ENCODE assay signal across 1 cellular context in the genomic region with DNA sequence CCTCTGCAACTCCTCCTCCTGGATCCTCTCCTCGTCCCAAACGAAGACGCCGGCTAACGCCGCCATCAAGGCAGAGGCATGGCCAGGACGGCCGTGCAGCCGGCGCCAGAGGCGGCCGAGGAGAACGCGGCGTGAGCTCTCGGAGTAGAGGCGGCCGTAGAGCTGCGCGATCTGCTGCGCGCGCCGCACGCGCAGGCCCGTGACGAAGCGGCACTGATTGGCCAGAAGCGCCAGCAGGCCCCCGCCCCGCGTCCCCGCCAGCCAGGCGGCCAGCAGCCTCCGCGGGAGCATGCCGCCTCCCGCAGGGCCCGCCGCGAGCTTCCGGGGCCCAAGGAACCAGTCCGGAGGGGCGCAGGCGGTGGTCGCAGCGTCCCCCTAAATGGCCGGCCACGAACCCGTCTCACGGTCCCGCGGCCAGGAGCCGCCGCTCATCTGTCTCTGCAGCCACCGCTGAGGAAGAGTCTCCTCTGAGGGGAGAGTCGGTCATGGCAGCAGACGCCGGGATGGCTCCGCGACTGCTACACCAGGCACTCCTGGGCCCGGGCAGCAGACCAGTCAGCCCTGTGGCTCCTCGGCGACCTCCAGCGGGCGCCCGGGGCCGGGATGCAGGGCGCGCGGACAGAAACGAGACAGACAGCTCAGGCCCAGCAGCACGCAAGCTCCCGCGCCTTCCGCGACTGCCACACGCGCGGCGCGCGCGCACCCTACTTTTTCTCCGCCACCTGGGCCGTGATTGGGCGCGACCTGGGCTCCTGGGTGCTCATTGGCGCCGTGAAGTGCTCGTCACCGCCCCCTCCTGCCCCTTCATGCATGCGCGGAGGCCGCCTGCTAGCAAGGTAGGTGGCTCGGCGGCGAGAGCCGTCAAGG.
TF ChIP-seq lines count a peak whose summit lies in the region.

A gene with protein sequence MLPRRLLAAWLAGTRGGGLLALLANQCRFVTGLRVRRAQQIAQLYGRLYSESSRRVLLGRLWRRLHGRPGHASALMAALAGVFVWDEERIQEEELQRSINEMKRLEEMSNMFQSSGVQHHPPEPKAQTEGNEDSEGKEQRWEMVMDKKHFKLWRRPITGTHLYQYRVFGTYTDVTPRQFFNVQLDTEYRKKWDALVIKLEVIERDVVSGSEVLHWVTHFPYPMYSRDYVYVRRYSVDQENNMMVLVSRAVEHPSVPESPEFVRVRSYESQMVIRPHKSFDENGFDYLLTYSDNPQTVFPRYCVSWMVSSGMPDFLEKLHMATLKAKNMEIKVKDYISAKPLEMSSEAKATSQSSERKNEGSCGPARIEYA (minus strand): TSS at position 684 of the 867 bp plus-strand sequence. CDS start 393 bp downstream, at position 291.

TF ChIP-seq in K562, 482 proteins besides CTCF, POLR2A, EP300 and RAD21 (continued from another document and continues in another):
- no peak for TF ChIP-seq PTBP1 (IDR thresholded peaks at IDR 0.05; ENCODE audit: low read depth, low read length)
- TF ChIP-seq, protein P1, sequence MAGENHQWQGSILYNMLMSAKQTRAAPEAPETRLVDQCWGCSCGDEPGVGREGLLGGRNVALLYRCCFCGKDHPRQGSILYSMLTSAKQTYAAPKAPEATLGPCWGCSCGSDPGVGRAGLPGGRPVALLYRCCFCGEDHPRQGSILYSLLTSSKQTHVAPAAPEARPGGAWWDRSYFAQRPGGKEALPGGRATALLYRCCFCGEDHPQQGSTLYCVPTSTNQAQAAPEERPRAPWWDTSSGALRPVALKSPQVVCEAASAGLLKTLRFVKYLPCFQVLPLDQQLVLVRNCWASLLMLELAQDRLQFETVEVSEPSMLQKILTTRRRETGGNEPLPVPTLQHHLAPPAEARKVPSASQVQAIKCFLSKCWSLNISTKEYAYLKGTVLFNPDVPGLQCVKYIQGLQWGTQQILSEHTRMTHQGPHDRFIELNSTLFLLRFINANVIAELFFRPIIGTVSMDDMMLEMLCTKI (IDR thresholded peaks at IDR 0.05; ENCODE audit: partially characterized antibody), result no peak
- TF ChIP-seq NFYB (IDR thresholded peaks at IDR 0.05; ENCODE audit: extremely low read depth, insufficient read length), result peak; percentile 92
- TF ChIP-seq MED1 (CRISPR knock-in tag; IDR thresholded peaks at IDR 0.05; ENCODE audit: borderline replicate concordance), result no peak
- TF ChIP-seq, protein P2, sequence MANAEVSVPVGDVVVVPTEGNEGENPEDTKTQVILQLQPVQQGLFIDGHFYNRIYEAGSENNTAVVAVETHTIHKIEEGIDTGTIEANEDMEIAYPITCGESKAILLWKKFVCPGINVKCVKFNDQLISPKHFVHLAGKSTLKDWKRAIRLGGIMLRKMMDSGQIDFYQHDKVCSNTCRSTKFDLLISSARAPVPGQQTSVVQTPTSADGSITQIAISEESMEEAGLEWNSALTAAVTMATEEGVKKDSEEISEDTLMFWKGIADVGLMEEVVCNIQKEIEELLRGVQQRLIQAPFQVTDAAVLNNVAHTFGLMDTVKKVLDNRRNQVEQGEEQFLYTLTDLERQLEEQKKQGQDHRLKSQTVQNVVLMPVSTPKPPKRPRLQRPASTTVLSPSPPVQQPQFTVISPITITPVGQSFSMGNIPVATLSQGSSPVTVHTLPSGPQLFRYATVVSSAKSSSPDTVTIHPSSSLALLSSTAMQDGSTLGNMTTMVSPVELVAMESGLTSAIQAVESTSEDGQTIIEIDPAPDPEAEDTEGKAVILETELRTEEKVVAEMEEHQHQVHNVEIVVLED (CRISPR knock-in tag; IDR thresholded peaks at IDR 0.05), result peak; percentile 80
- no peak for TF ChIP-seq ZNF445 (CRISPR knock-in tag; IDR thresholded peaks at IDR 0.05; ENCODE audit: low read depth)
- TF ChIP-seq RUNX1 (IDR thresholded peaks at IDR 0.05; ENCODE audit: low read depth), result no peak
- no peak for TF ChIP-seq BRF1 (IDR thresholded peaks at IDR 0.05; ENCODE audit: borderline replicate concordance, extremely low read depth, insufficient read length)
- TF ChIP-seq PTRF (tag; IDR thresholded peaks at IDR 0.05), result no peak
- no peak for TF ChIP-seq ILK (tag; IDR thresholded peaks at IDR 0.05; ENCODE audit: borderline replicate concordance, low read depth)
- TF ChIP-seq, protein P3, sequence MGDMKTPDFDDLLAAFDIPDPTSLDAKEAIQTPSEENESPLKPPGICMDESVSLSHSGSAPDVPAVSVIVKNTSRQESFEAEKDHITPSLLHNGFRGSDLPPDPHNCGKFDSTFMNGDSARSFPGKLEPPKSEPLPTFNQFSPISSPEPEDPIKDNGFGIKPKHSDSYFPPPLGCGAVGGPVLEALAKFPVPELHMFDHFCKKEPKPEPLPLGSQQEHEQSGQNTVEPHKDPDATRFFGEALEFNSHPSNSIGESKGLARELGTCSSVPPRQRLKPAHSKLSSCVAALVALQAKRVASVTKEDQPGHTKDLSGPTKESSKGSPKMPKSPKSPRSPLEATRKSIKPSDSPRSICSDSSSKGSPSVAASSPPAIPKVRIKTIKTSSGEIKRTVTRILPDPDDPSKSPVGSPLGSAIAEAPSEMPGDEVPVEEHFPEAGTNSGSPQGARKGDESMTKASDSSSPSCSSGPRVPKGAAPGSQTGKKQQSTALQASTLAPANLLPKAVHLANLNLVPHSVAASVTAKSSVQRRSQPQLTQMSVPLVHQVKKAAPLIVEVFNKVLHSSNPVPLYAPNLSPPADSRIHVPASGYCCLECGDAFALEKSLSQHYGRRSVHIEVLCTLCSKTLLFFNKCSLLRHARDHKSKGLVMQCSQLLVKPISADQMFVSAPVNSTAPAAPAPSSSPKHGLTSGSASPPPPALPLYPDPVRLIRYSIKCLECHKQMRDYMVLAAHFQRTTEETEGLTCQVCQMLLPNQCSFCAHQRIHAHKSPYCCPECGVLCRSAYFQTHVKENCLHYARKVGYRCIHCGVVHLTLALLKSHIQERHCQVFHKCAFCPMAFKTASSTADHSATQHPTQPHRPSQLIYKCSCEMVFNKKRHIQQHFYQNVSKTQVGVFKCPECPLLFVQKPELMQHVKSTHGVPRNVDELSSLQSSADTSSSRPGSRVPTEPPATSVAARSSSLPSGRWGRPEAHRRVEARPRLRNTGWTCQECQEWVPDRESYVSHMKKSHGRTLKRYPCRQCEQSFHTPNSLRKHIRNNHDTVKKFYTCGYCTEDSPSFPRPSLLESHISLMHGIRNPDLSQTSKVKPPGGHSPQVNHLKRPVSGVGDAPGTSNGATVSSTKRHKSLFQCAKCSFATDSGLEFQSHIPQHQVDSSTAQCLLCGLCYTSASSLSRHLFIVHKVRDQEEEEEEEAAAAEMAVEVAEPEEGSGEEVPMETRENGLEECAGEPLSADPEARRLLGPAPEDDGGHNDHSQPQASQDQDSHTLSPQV (IDR thresholded peaks at IDR 0.05), result no peak
- no peak for TF ChIP-seq ZNF785 (CRISPR knock-in tag; IDR thresholded peaks at IDR 0.05)
- TF ChIP-seq SMC3 (conservative IDR thresholded peaks at IDR 0.05; ENCODE audit: insufficient read depth, low read depth, low read length), result no peak
- TF ChIP-seq, protein P4, sequence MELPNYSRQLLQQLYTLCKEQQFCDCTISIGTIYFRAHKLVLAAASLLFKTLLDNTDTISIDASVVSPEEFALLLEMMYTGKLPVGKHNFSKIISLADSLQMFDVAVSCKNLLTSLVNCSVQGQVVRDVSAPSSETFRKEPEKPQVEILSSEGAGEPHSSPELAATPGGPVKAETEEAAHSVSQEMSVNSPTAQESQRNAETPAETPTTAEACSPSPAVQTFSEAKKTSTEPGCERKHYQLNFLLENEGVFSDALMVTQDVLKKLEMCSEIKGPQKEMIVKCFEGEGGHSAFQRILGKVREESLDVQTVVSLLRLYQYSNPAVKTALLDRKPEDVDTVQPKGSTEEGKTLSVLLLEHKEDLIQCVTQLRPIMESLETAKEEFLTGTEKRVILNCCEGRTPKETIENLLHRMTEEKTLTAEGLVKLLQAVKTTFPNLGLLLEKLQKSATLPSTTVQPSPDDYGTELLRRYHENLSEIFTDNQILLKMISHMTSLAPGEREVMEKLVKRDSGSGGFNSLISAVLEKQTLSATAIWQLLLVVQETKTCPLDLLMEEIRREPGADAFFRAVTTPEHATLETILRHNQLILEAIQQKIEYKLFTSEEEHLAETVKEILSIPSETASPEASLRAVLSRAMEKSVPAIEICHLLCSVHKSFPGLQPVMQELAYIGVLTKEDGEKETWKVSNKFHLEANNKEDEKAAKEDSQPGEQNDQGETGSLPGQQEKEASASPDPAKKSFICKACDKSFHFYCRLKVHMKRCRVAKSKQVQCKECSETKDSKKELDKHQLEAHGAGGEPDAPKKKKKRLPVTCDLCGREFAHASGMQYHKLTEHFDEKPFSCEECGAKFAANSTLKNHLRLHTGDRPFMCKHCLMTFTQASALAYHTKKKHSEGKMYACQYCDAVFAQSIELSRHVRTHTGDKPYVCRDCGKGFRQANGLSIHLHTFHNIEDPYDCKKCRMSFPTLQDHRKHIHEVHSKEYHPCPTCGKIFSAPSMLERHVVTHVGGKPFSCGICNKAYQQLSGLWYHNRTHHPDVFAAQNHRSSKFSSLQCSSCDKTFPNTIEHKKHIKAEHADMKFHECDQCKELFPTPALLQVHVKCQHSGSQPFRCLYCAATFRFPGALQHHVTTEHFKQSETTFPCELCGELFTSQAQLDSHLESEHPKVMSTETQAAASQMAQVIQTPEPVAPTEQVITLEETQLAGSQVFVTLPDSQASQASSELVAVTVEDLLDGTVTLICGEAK (IDR thresholded peaks at IDR 0.05), result no peak
- TF ChIP-seq, protein P4 (CRISPR knock-in tag; IDR thresholded peaks at IDR 0.05), result no peak
- TF ChIP-seq KAT2B (IDR thresholded peaks at IDR 0.05; ENCODE audit: low read depth, low read length), result no peak
- no peak for TF ChIP-seq ZNF780A (CRISPR knock-in tag; IDR thresholded peaks at IDR 0.05)
- TF ChIP-seq ZNF165 (CRISPR knock-in tag; IDR thresholded peaks at IDR 0.05; ENCODE audit: borderline replicate concordance), result no peak
- TF ChIP-seq CCAR2 (IDR thresholded peaks at IDR 0.05; ENCODE audit: low read depth, low read length), result no peak
- TF ChIP-seq U2AF1 (optimal IDR thresholded peaks at IDR 0.05; ENCODE audit: low read depth, low read length), result peak; percentile 74
- no peak for TF ChIP-seq MYNN (IDR thresholded peaks at IDR 0.05)
- no peak for TF ChIP-seq MYNN (CRISPR knock-in tag; IDR thresholded peaks at IDR 0.05)
- no peak for TF ChIP-seq TFAM (CRISPR knock-in tag; conservative IDR thresholded peaks at IDR 0.05)
- no peak for TF ChIP-seq POU5F1 (IDR thresholded peaks at IDR 0.05; ENCODE audit: borderline replicate concordance, low read depth, low read length, partially characterized antibody)
- TF ChIP-seq POLR2AphosphoS2 (IDR thresholded peaks at IDR 0.05; ENCODE audit: low read length), result peak; percentile 32; the same call in 1 of the 2 replicates
- TF ChIP-seq CAMTA2 (CRISPR knock-in tag; conservative IDR thresholded peaks at IDR 0.05), result no peak
- no peak for TF ChIP-seq KAT8 (IDR thresholded peaks at IDR 0.05; ENCODE audit: low read depth)
- TF ChIP-seq, protein P5, sequence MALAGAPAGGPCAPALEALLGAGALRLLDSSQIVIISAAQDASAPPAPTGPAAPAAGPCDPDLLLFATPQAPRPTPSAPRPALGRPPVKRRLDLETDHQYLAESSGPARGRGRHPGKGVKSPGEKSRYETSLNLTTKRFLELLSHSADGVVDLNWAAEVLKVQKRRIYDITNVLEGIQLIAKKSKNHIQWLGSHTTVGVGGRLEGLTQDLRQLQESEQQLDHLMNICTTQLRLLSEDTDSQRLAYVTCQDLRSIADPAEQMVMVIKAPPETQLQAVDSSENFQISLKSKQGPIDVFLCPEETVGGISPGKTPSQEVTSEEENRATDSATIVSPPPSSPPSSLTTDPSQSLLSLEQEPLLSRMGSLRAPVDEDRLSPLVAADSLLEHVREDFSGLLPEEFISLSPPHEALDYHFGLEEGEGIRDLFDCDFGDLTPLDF (CRISPR knock-in tag; IDR thresholded peaks at IDR 0.05), result peak; percentile 85
- TF ChIP-seq, protein P6, sequence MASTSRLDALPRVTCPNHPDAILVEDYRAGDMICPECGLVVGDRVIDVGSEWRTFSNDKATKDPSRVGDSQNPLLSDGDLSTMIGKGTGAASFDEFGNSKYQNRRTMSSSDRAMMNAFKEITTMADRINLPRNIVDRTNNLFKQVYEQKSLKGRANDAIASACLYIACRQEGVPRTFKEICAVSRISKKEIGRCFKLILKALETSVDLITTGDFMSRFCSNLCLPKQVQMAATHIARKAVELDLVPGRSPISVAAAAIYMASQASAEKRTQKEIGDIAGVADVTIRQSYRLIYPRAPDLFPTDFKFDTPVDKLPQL (IDR thresholded peaks at IDR 0.05; ENCODE audit: extremely low read depth, insufficient read length), result no peak
- peak in 1 of 2 experiments; percentile 84; a peak in 2 of 4 replicates for TF ChIP-seq HDAC1 (IDR thresholded peaks at IDR 0.05)
- TF ChIP-seq ZNF444 (CRISPR knock-in tag; IDR thresholded peaks at IDR 0.05), result no peak
- no peak; the same call in 1 of the 2 replicates for TF ChIP-seq ARID1B (IDR thresholded peaks at IDR 0.05)
- no peak for TF ChIP-seq PHF20 (IDR thresholded peaks at IDR 0.05; ENCODE audit: partially characterized antibody)
- no peak for TF ChIP-seq ARNT (IDR thresholded peaks at IDR 0.05)
- TF ChIP-seq, protein P7, sequence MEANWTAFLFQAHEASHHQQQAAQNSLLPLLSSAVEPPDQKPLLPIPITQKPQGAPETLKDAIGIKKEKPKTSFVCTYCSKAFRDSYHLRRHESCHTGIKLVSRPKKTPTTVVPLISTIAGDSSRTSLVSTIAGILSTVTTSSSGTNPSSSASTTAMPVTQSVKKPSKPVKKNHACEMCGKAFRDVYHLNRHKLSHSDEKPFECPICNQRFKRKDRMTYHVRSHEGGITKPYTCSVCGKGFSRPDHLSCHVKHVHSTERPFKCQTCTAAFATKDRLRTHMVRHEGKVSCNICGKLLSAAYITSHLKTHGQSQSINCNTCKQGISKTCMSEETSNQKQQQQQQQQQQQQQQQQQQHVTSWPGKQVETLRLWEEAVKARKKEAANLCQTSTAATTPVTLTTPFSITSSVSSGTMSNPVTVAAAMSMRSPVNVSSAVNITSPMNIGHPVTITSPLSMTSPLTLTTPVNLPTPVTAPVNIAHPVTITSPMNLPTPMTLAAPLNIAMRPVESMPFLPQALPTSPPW (CRISPR knock-in tag; IDR thresholded peaks at IDR 0.05), result peak; percentile 84
- TF ChIP-seq CBFA2T2 (conservative IDR thresholded peaks at IDR 0.05), result no peak
- no peak for TF ChIP-seq SMARCE1 (IDR thresholded peaks at IDR 0.05)
